ENCODE assay signal across 21 cellular contexts in genomic region chr3:42914771-42915515, GRCh38. TPM values are rescaled to one million over a fixed set of nuclear protein-coding genes. Genes with fewer than 3 reads are reported as not detected.
A peak's percentile ranks its signal among the peaks of the same experiment; 100 is the strongest.
DNase-seq lines count a peak whose midpoint lies in the region; ATAC-seq, FAIRE-seq and TF ChIP-seq lines count a peak whose summit lies in the region.
"Had no signal": no experiment of that assay in that cellular context is flagged by ENCODE, and none has a peak within 500 bp of the region (broad histone marks: within the 10 kb centered on the region; RNA-seq: fewer than 3 reads in every experiment).

No MANE protein-coding gene starts in this region.

- no peak overlapping the region for H4K5ac ChIP-seq in IMR-90 (ENCODE audit: low read depth, low read length)

- H3K18ac ChIP-seq in IMR-90 (ENCODE audit: low read depth, low read length) = no peak overlapping the region

- H3K9me2 ChIP-seq in PC-9 (ENCODE audit: insufficient read depth) = no peaks in the 10 kb centered on the region

- no peak overlapping the region for H2BK5ac ChIP-seq in IMR-90 (ENCODE audit: low read depth, low read length, poor library complexity, severe bottlenecking)

- H2AFZ ChIP-seq in IMR-90 (replicated peaks; ENCODE audit: low read length, poor library complexity) (no peak overlapping the region), neural progenitor cell (replicated peaks) (no peak overlapping the region), PC-9 (no peak overlapping the region)

- H3K4me1 ChIP-seq in IMR-90 (ENCODE audit: control insufficient read depth, insufficient read depth, low read length) (no peaks in the 10 kb centered on the region), neural progenitor cell (no peaks in the 10 kb centered on the region), PC-9 (replicated peaks; ENCODE audit: insufficient read depth) (no peaks in the 10 kb centered on the region)
- H3K4me1 ChIP-seq: A549 had no signal

- H3K79me2 ChIP-seq in neural progenitor cell (ENCODE audit: low read depth) (no peaks in the 10 kb centered on the region), PC-9 (ENCODE audit: low read depth) (no peaks in the 10 kb centered on the region)

- H4K91ac ChIP-seq in IMR-90 (ENCODE audit: insufficient read depth, low read depth, low read length) = no peak overlapping the region

- in situ Hi-C loops in IMR-90 (cut with MboI; ENCODE audit: low sequenced_read_pairs) = no loop called here

- H3K23ac ChIP-seq in IMR-90 (ENCODE audit: low read depth, low read length) = no peak overlapping the region

- H2BK120ac ChIP-seq in IMR-90 (ENCODE audit: low read depth, low read length) = no peak overlapping the region

- no peak overlapping the region for H3K27ac ChIP-seq in IMR-90 (ENCODE audit: insufficient read depth, low read length)
- no peak overlapping the region for H3K27ac ChIP-seq in neural progenitor cell
- no peak overlapping the region for H3K27ac ChIP-seq in PC-9
- no peak overlapping the region for H3K27ac ChIP-seq in CD4-positive, alpha-beta T cell (ENCODE audit: low read depth, low read length)
- H3K27ac ChIP-seq: A549, SK-N-MC had no signal

- no peaks in the 10 kb centered on the region for H3K4me1 Mint-ChIP-seq in neural progenitor cell
- H3K4me1 Mint-ChIP-seq in CD4-positive, alpha-beta T cell (ENCODE audit: low read depth) = no peaks in the 10 kb centered on the region

- no peak for TF ChIP-seq POLR2A in IMR-90 (IDR thresholded peaks at IDR 0.05; ENCODE audit: low read depth, low read length)

- H3K79me1 ChIP-seq in IMR-90 (ENCODE audit: low read depth in 1 of 2, low read length in 2 of 2) = no peaks in the 10 kb centered on the region

- peak; percentile 55 for FAIRE-seq in bronchial epithelial cell (lab: Jason Lieb, UNC)
- FAIRE-seq: A549, H54 had no signal

- CTCF ChIA-PET in IMR-90 (lab: Yijun Ruan, JAX) = no interaction called here
- CTCF ChIA-PET in PC-9 (lab: Charles Lee) = no interaction called here
- CTCF ChIA-PET in CD4-positive, alpha-beta T cell (lab: Charles Lee) = no interaction called here

- H3K4me2 ChIP-seq in IMR-90 (ENCODE audit: low read depth, low read length) (no peak overlapping the region), neural progenitor cell (no peak overlapping the region), PC-9 (no peak overlapping the region)
- H3K4me2 ChIP-seq: A549 had no signal

- H3F3A ChIP-seq in neural progenitor cell (ENCODE audit: low read depth) (peaks cover 5% of the 10 kb centered on the region), PC-9 (ENCODE audit: insufficient read depth, low read depth) (no peaks in the 10 kb centered on the region)

- H4K20me1 ChIP-seq in IMR-90 (ENCODE audit: insufficient read depth, low read length) (no peaks in the 10 kb centered on the region), neural progenitor cell (ENCODE audit: low read depth) (no peaks in the 10 kb centered on the region), PC-9 (ENCODE audit: insufficient read depth) (no peaks in the 10 kb centered on the region)

- peaks cover 51% of the 10 kb centered on the region for H3K9me3 Mint-ChIP-seq in neural progenitor cell
- H3K9me3 Mint-ChIP-seq in CD4-positive, alpha-beta T cell = peaks cover 18% of the 10 kb centered on the region

- H3K9me3 ChIP-seq in IMR-90 (ENCODE audit: control insufficient read depth, insufficient read depth, low read length) = peaks cover 13% of the 10 kb centered on the region
- H3K9me3 ChIP-seq in neural progenitor cell (ENCODE audit: low read depth) = peaks cover 20% of the 10 kb centered on the region
- H3K9me3 ChIP-seq in PC-9 (ENCODE audit: insufficient read depth, low read depth) = peaks cover 23% of the 10 kb centered on the region
- peaks cover 33% of the 10 kb centered on the region for H3K9me3 ChIP-seq in CD4-positive, alpha-beta T cell (ENCODE audit: control insufficient read depth, low read length)

- no peak overlapping the region for H3K14ac ChIP-seq in IMR-90 (replicated peaks; ENCODE audit: low read depth, low read length)

- ATAC-seq in IMR-90 (ENCODE audit: low read depth) = no peak
- ATAC-seq in CD4-positive, alpha-beta T cell (ENCODE audit: poor library complexity) = no peak
- ATAC-seq: A549 had no signal

- H3K9me1 ChIP-seq in IMR-90 (ENCODE audit: insufficient read depth, low read length) = no peaks in the 10 kb centered on the region

- no peak overlapping the region for H3K56ac ChIP-seq in IMR-90 (ENCODE audit: extremely low read depth, insufficient read depth, low read length)

- no peak overlapping the region for H3K27ac Mint-ChIP-seq in neural progenitor cell
- H3K27ac Mint-ChIP-seq in CD4-positive, alpha-beta T cell = no peak overlapping the region

- no peak for TF ChIP-seq RAD21 in IMR-90 (IDR thresholded peaks at IDR 0.05; ENCODE audit: low read length)

- H2BK15ac ChIP-seq in IMR-90 (ENCODE audit: low read depth, low read length) = no peak overlapping the region

- H2AK5ac ChIP-seq in IMR-90 (ENCODE audit: low read depth, low read length) = no peak overlapping the region

- H3K27me3 ChIP-seq in IMR-90 (ENCODE audit: control insufficient read depth, insufficient read depth, low read length) (no peaks in the 10 kb centered on the region), bronchial epithelial cell (ENCODE audit: control insufficient read depth, insufficient read depth, low read length) (no peaks in the 10 kb centered on the region), neural progenitor cell (no peaks in the 10 kb centered on the region), PC-9 (ENCODE audit: insufficient read depth, low read depth) (no peaks in the 10 kb centered on the region)
- no peaks in the 10 kb centered on the region for H3K27me3 ChIP-seq in CD4-positive, alpha-beta T cell (ENCODE audit: control insufficient read depth, insufficient read depth, low read length)

- H3K4me3 Mint-ChIP-seq in neural progenitor cell = no peak overlapping the region
- no peak overlapping the region for H3K4me3 Mint-ChIP-seq in CD4-positive, alpha-beta T cell

- H2BK20ac ChIP-seq in IMR-90 (ENCODE audit: low read depth, low read length) = no peak overlapping the region

- intact Hi-C loops in IMR-90 (cut with micrococcal nuclease) = no loop called here
- intact Hi-C loops in PC-9 (cut with micrococcal nuclease; ENCODE audit: unreplicated experiment) = no loop called here
- intact Hi-C loops in CD4-positive, alpha-beta T cell (cut with DNase I, micrococcal nuclease) = no loop called here

- BruUV-seq in IMR-90 (replicated peaks; lab: Mats Ljungman, UMichigan) (no TSS peak), PC-9 (replicated peaks; lab: Mats Ljungman, UMichigan) (no TSS peak)

- POLR2A ChIA-PET in IMR-90 (lab: Charles Lee; ENCODE audit: unreplicated experiment) (no interaction called here), PC-9 (lab: Charles Lee; ENCODE audit: unreplicated experiment) (no interaction called here)
- POLR2A ChIA-PET in CD4-positive, alpha-beta T cell (lab: Charles Lee) = no interaction called here

- H3K36me3 ChIP-seq in IMR-90 (ENCODE audit: control insufficient read depth, insufficient read depth, low read length) (no peaks in the 10 kb centered on the region), bronchial epithelial cell (ENCODE audit: control insufficient read depth, insufficient read depth, low read length) (no peaks in the 10 kb centered on the region), neural progenitor cell (no peaks in the 10 kb centered on the region), PC-9 (ENCODE audit: low read depth) (peaks cover 3% of the 10 kb centered on the region; the same call in 1 of the 2 replicates)

- H3K4ac ChIP-seq in IMR-90 (ENCODE audit: low read depth, low read length) = no peak overlapping the region

- H3K9ac ChIP-seq in IMR-90 (ENCODE audit: low read depth, low read length) = no peak overlapping the region
- no peak overlapping the region for H3K9ac ChIP-seq in neural progenitor cell

- no peak overlapping the region for H4K8ac ChIP-seq in IMR-90 (ENCODE audit: low read depth in 2 of 2, low read length in 2 of 2)

- H3K4me3 ChIP-seq in IMR-90 (ENCODE audit: insufficient read depth, low read depth, low read length) (no peak overlapping the region), bronchial epithelial cell (ENCODE audit: low read depth, low read length) (no peak overlapping the region), neural progenitor cell (no peak overlapping the region), PC-9 (no peak overlapping the region)
- H3K4me3 ChIP-seq: A549, SK-N-MC had no signal

- dilution Hi-C loops in IMR-90 (cut with HindIII; ENCODE audit: low sequenced_read_pairs, unreplicated experiment) = no loop called here

- H3K36me3 Mint-ChIP-seq in neural progenitor cell = peaks cover 2% of the 10 kb centered on the region
- peaks cover 61% of the 10 kb centered on the region for H3K36me3 Mint-ChIP-seq in CD4-positive, alpha-beta T cell (ENCODE audit: low read depth)

- DNase-seq in ELF-1 (ENCODE audit: low read depth, low spot score) (peak; percentile 18), IMR-90 (no peak), bronchial epithelial cell (ENCODE audit: low read depth) (no peak), neural progenitor cell (ENCODE audit: low spot score) (peak; percentile 3), PC-9 (no peak)
- no peak for DNase-seq in activated T-cell treated with anti-CD3 and anti-CD28 coated beads, Interleukin-2, amount 50 U/mL, for 1 hour
- no peak for DNase-seq in CD4-positive, alpha-beta T cell
- DNase-seq: Calu3; DMS79; GF-D8; KG1; NCI-H1092; NCI-H2107; NCI-H226; NCI-H526; NK-92 treated with Interleukin-12 subunit alpha and Interleukin-12 subunit beta, amount 100 ng/mL, for 24 hours; OCI-M1 had no signal

- H3K27me3 Mint-ChIP-seq in neural progenitor cell (ENCODE audit: insufficient read depth, low read depth) = peaks cover 5% of the 10 kb centered on the region
- no peaks in the 10 kb centered on the region for H3K27me3 Mint-ChIP-seq in CD4-positive, alpha-beta T cell

- TF ChIP-seq CTCF in IMR-90 (conservative IDR thresholded peaks at IDR 0.05; ENCODE audit: low read depth, low read length) (no peak), bronchial epithelial cell (IDR thresholded peaks at IDR 0.05; ENCODE audit: insufficient read depth, low read length, severe bottlenecking) (no peak), neural progenitor cell (IDR thresholded peaks at IDR 0.05) (no peak), PC-9 (conservative IDR thresholded peaks at IDR 0.05) (no peak)
- no peak for TF ChIP-seq CTCF in CD4-positive, alpha-beta T cell (IDR thresholded peaks at IDR 0.05)

- no peak overlapping the region for H2AK9ac ChIP-seq in IMR-90 (replicated peaks; ENCODE audit: low read depth, low read length, poor library complexity)

- no CpG with 5 or more reads among the region's 8 CpGs for WGBS in IMR-90 (ENCODE audit: extremely low coverage in 2 of 2, insufficient read length in 1 of 2), 2 experiments

RNA-seq across cellular contexts. Expression of gene ZNF662, which starts 9.0 kb away (rescaled TPM):
- total RNA-seq in IMR-90 (2012; rRNA removed) = 0.28 and 0.54 TPM in 2 replicates
- polyA plus RNA-seq in IMR-90 (2012; rRNA removed) = 0.29 and 0.30 TPM in 2 replicates
- 0.03 and 0.08 TPM in 2 replicates for polyA plus RNA-seq in IMR-90 (2012; cell fraction: cytosol; rRNA removed)
- 0.13 and 1.7 TPM in 2 replicates for polyA plus RNA-seq in IMR-90 (2012; cell fraction: nucleus; rRNA removed; ENCODE audit: low replicate concordance)
- 1.0 and 1.3 TPM in 2 replicates for total RNA-seq in bronchial epithelial cell
- not detected in 2 replicates for total RNA-seq in neural progenitor cell (ENCODE audit: low replicate concordance)
- total RNA-seq in PC-9 (2021) = 7.5 and 9.2 TPM in 2 replicates
- total RNA-seq in CD4-positive, alpha-beta T cell = 1 to 10 TPM; 2.5 to 2.7 TPM
- polyA plus RNA-seq: A549 had no signal

RNA-seq across cellular contexts. Expression of gene CYP8B1, which starts 39.3 kb away (rescaled TPM):
- total RNA-seq in IMR-90 (2012; rRNA removed) = not detected in 2 replicates
- not detected in 2 replicates for polyA plus RNA-seq in IMR-90 (2012; rRNA removed)
- not detected in 2 replicates for polyA plus RNA-seq in IMR-90 (2012; cell fraction: cytosol; rRNA removed)
- not detected in 2 replicates for polyA plus RNA-seq in IMR-90 (2012; cell fraction: nucleus; rRNA removed; ENCODE audit: low replicate concordance)
- not detected in 2 replicates for total RNA-seq in bronchial epithelial cell
- total RNA-seq in neural progenitor cell (ENCODE audit: low replicate concordance) = not detected in 2 replicates
- total RNA-seq in PC-9 (2021) = not detected in 2 replicates
- not detected for total RNA-seq in CD4-positive, alpha-beta T cell
- total RNA-seq: Calu3, M059J had no signal
- polyA plus RNA-seq: A549 had no signal

Comparison
In these comparisons a context has a peak if more than half of its experiments do, and no peak if none do; other contexts are left out.
1. DNase-seq: peak in ELF-1 (single experiment) and neural progenitor cell (single experiment); none in IMR-90 (single experiment), bronchial epithelial cell (single experiment), PC-9 (0 of 2), activated T-cell treated with anti-CD3 and anti-CD28 coated beads, Interleukin-2, amount 50 U/mL, for 1 hour (single experiment) and CD4-positive, alpha-beta T cell (0 of 10).